ENCODE assay signal across 22 cellular contexts in the genomic region with DNA sequence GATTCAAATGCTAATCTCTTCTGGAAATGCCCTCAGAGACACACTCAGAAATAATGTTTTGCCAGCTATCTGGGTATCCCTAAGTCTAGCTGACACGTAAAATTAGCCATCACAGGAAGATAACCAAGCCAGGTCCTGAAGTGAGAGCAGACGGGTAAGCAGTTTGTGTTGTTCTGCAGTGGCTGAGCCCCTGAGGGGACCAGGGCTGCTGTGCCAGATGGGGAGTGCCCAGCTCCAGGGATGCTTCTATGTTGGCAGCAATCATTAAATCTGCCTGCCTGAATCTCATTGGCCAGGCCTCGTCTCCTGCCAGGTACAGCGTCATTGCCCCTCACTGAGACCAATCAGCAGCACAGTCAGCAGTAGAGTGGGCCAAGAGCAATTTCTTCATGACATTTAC. TPM values are rescaled to one million over a fixed set of nuclear protein-coding genes. Genes with fewer than 3 reads are reported as not detected.
"Had no signal": no experiment of that assay in that cellular context is flagged by ENCODE, and none has a peak within 500 bp of the region (broad histone marks: within the 10 kb centered on the region; RNA-seq: fewer than 3 reads in every experiment).

No MANE protein-coding gene starts in this region.

- DNase-seq: activated CD4-positive, alpha-beta memory T cell treated with anti-CD3 and anti-CD28 coated beads for 36 hours; activated CD4-positive, alpha-beta T cell treated with anti-CD3 and anti-CD28 coated beads, Interleukin-2, amount 10 ng/mL, durations not matched to agents 24 days and 14 days; activated CD4-positive, CD25-positive, alpha-beta regulatory T cell treated with anti-CD3 and anti-CD28 coated beads, Interleukin-2, amount 50 U/mL, for 72 hours; activated CD8-positive, alpha-beta memory T cell treated with anti-CD3 and anti-CD28 coated beads, Interleukin-2, amount 50 U/mL, for 4 hours; activated effector memory CD4-positive, alpha-beta T cell treated with anti-CD3 and anti-CD28 coated beads, Interleukin-2, amount 50 U/mL, for 16 hours; activated naive CD4-positive, alpha-beta T cell treated with anti-CD3 and anti-CD28 coated beads, Interleukin-2, amount 10 ng/mL, durations not matched to agents 7 days and 5 days; activated naive CD8-positive, alpha-beta T cell treated with anti-CD3 and anti-CD28 coated beads, Interleukin-2, amount 10 ng/mL, durations not matched to agents 7 days and 5 days; activated T-cell treated with anti-CD3 and anti-CD28 coated beads, Interleukin-2, amount 50 U/mL, for 1 hour; brain microvascular endothelial cell; endodermal cell; esophagus squamous epithelium; foreskin melanocyte; heart right ventricle; left lung; mucosa of descending colon; stimulated activated CD4-positive, alpha-beta T cell treated with anti-CD3 and anti-CD28 coated beads, Interleukin-12 subunit alpha, Interleukin-12 subunit beta, amount 100 ng/mL, for 4 hours; stimulated activated CD4-positive, alpha-beta T cell treated with anti-CD3 and anti-CD28 coated beads, Interleukin-4, amount 100 ng/mL, for 1 hour; T-helper 2 cell had no signal

- ATAC-seq: heart right ventricle; left lung; mucosa of descending colon; natural killer cell treated with Interleukin-12 subunit alpha and Interleukin-12 subunit beta and Interleukin-15 and Interleukin-18, amount 100 ng/mL, for 72 hours; sciatic nerve had no signal

RNA-seq across cellular contexts. Expression of a gene that starts 58.6 kb away (rescaled TPM):
- total RNA-seq: activated CD4-positive, alpha-beta memory T cell treated with anti-CD3 and anti-CD28 coated beads for 36 hours; activated naive CD8-positive, alpha-beta T cell treated with anti-CD3 and anti-CD28 coated beads, Interleukin-2, amount 10 ng/mL, durations not matched to agents 7 days and 5 days; activated T-helper 1 cell treated with anti-CD3 and anti-CD28 coated beads, Interleukin-12 subunit alpha, Interleukin-12 subunit beta, Interleukin-2, Interleukin-4 antibody, amounts not matched to agents 30 ng/mL and 10 ng/mL and 1 ng/mL, durations not matched to agents 14 hours and 24 hours and 36 hours; glomerular endothelial cell; natural killer cell treated with Interleukin-12 subunit alpha and Interleukin-12 subunit beta and Interleukin-15 and Interleukin-18, amount 100 ng/mL, for 72 hours had no signal
